Comparison of ENCODE assay signal across 11 cellular contexts in genomic region chr11:20599424-20600346, GRCh38. TPM values are rescaled to one million over a fixed set of nuclear protein-coding genes. Genes with fewer than 3 reads are reported as not detected.
DNase-seq lines count a peak whose midpoint lies in the region; ATAC-seq lines count a peak whose summit lies in the region.
"Had no signal": no experiment of that assay in that cellular context is flagged by ENCODE, and none has a peak within 500 bp of the region (broad histone marks: within the 10 kb centered on the region; RNA-seq: fewer than 3 reads in every experiment).

Gene SLC6A5, plus strand, starts transcription at chr11:20599608. Its CDS starts 65 bp downstream, at chr11:20599673.

- peak; percentile 57 for DNase-seq in activated CD8-positive, alpha-beta memory T cell treated with anti-CD3 and anti-CD28 coated beads, Interleukin-2, amount 10 ng/mL, durations not matched to agents 7 days and 5 days
- DNase-seq in activated CD8-positive, alpha-beta memory T cell treated with anti-CD3 and anti-CD28 coated beads, Interleukin-2, amount 50 U/mL, for 4 hours, result no peak
- DNase-seq in SJCRH30, result peak; percentile 71 to 86
- peak; percentile 21 for DNase-seq in foreskin melanocyte
- DNase-seq in stimulated activated CD8-positive, alpha-beta memory T cell treated with anti-CD3 and anti-CD28 coated beads, Interleukin-4, amount 100 ng/mL, for 24 hours (ENCODE audit: low read depth), result peak; percentile 11
- DNase-seq in activated gamma-delta T cell treated with Interleukin-2 at 50 U/mL for 16 hours, result no peak
- no peak for DNase-seq in posterior cingulate gyrus

- H3K27me3 Mint-ChIP-seq in activated CD8-positive, alpha-beta memory T cell treated with anti-CD3 and anti-CD28 coated beads, Interleukin-2, amount 10 ng/mL, durations not matched to agents 7 days and 5 days, result peaks cover 97% of the 10 kb centered on the region

- H3K4me3 ChIP-seq in SJCRH30, result no peak within 1 kb of the TSS
- H3K4me3 ChIP-seq: BLaER1 treated with 17β-estradiol and CSF1 and Interleukin-3, amounts not matched to agents 10 nM and 100 nM had no signal

- no peak within 1 kb of the TSS for H3K27ac Mint-ChIP-seq in activated CD8-positive, alpha-beta memory T cell treated with anti-CD3 and anti-CD28 coated beads, Interleukin-2, amount 10 ng/mL, durations not matched to agents 7 days and 5 days

- peaks cover 1% of the 10 kb centered on the region for H3K36me3 Mint-ChIP-seq in activated CD8-positive, alpha-beta memory T cell treated with anti-CD3 and anti-CD28 coated beads, Interleukin-2, amount 10 ng/mL, durations not matched to agents 7 days and 5 days

- CTCF ChIA-PET in activated CD8-positive, alpha-beta memory T cell treated with anti-CD3 and anti-CD28 coated beads, Interleukin-2, amount 10 ng/mL, durations not matched to agents 7 days and 5 days (lab: Charles Lee), result no interaction called here

- H3K4me1 Mint-ChIP-seq in activated CD8-positive, alpha-beta memory T cell treated with anti-CD3 and anti-CD28 coated beads, Interleukin-2, amount 10 ng/mL, durations not matched to agents 7 days and 5 days, result peaks cover 5% of the 10 kb centered on the region

- H3K9me3 Mint-ChIP-seq in activated CD8-positive, alpha-beta memory T cell treated with anti-CD3 and anti-CD28 coated beads, Interleukin-2, amount 10 ng/mL, durations not matched to agents 7 days and 5 days (ENCODE audit: low read depth), result peaks cover 2% of the 10 kb centered on the region

- intact Hi-C loops in posterior cingulate gyrus (cut with DNase I), result no loop called here

- H3K4me3 Mint-ChIP-seq in activated CD8-positive, alpha-beta memory T cell treated with anti-CD3 and anti-CD28 coated beads, Interleukin-2, amount 10 ng/mL, durations not matched to agents 7 days and 5 days, result no peak within 1 kb of the TSS

- H3K27me3 ChIP-seq in SJCRH30, result peaks cover 3% of the 10 kb centered on the region; the same call in 1 of the 2 replicates

- no peaks in the 10 kb centered on the region for H3K9me3 ChIP-seq in SJCRH30 (replicated peaks)

- no peaks in the 10 kb centered on the region for H3K36me3 ChIP-seq in SJCRH30
- H3K36me3 ChIP-seq: BLaER1 treated with 17β-estradiol and CSF1 and Interleukin-3, amounts not matched to agents 10 nM and 100 nM had no signal

- H3K27ac ChIP-seq in SJCRH30, result no peak within 1 kb of the TSS
- H3K27ac ChIP-seq: BLaER1 treated with 17β-estradiol and CSF1 and Interleukin-3, amounts not matched to agents 10 nM and 100 nM had no signal

- H3K4me1 ChIP-seq in SJCRH30, result no peaks in the 10 kb centered on the region
- H3K4me1 ChIP-seq: BLaER1 treated with 17β-estradiol and CSF1 and Interleukin-3, amounts not matched to agents 10 nM and 100 nM had no signal

- no peak for ATAC-seq in activated CD8-positive, alpha-beta memory T cell treated with anti-CD3 and anti-CD28 coated beads, Interleukin-2, amount 10 ng/mL, durations not matched to agents 7 days and 5 days
- ATAC-seq in GM19328 (IDR thresholded peaks at IDR 0.05; ENCODE audit: unreplicated experiment), result no peak
- ATAC-seq: Panc1 had no signal

RNA-seq across cellular contexts. Expression of gene SLC6A5, which starts in this region (rescaled TPM):
- not detected for total RNA-seq in activated CD8-positive, alpha-beta memory T cell treated with anti-CD3 and anti-CD28 coated beads, Interleukin-2, amount 10 ng/mL, durations not matched to agents 7 days and 5 days
- not detected in 2 replicates for total RNA-seq in SJCRH30 (2014; rRNA removed; shearing (Covaris generic))
- total RNA-seq: subcutaneous adipose tissue had no signal

Comparison
In these comparisons a context has a peak if more than half of its experiments do, and no peak if none do; other contexts are left out.
1. Peak in DNase-seq in activated CD8-positive, alpha-beta memory T cell treated with anti-CD3 and anti-CD28 coated beads, Interleukin-2, amount 10 ng/mL, durations not matched to agents 7 days and 5 days; RNA of the gene not detected or under 1 TPM.
2. Peak in DNase-seq in SJCRH30; RNA of the gene not detected or under 1 TPM.
3. DNase-seq: peak in foreskin melanocyte (single experiment) and stimulated activated CD8-positive, alpha-beta memory T cell treated with anti-CD3 and anti-CD28 coated beads, Interleukin-4, amount 100 ng/mL, for 24 hours (single experiment); none in activated CD8-positive, alpha-beta memory T cell treated with anti-CD3 and anti-CD28 coated beads, Interleukin-2, amount 50 U/mL, for 4 hours (single experiment), activated gamma-delta T cell treated with Interleukin-2 at 50 U/mL for 16 hours (single experiment) and posterior cingulate gyrus (0 of 10).